In genomic region chr6:163253556-163254213, GRCh38 we compare ENCODE assay signal across 8 cellular contexts.
"Had no signal": no experiment of that assay in that cellular context is flagged by ENCODE, and none has a peak within 500 bp of the region (broad histone marks: within the 10 kb centered on the region; RNA-seq: fewer than 3 reads in every experiment).

No MANE protein-coding gene starts in this region.

- ATAC-seq: activated naive CD8-positive, alpha-beta T cell treated with anti-CD3 and anti-CD28 coated beads, Interleukin-2, amount 50 U/mL, for 24 hours; left lobe of liver; natural killer cell had no signal

- H3K27ac ChIP-seq: skin epidermis had no signal

- H3K4me3 ChIP-seq: skin epidermis had no signal

- DNase-seq: activated naive CD4-positive, alpha-beta T cell; activated naive CD8-positive, alpha-beta T cell treated with anti-CD3 and anti-CD28 coated beads, Interleukin-2, amount 50 U/mL, for 24 hours; natural killer cell; stimulated activated CD4-positive, alpha-beta T cell treated with anti-CD3 and anti-CD28 coated beads, Interleukin-15, amount 100 ng/mL, for 24 hours; stimulated activated CD4-positive, alpha-beta T cell treated with anti-CD3 and anti-CD28 coated beads, Interleukin-4, amount 100 ng/mL, for 24 hours; trophoblast cell had no signal
